In genomic region chr7:85686410-85687181, GRCh38 we compare ENCODE assay signal across 1 cellular context.
TF ChIP-seq lines count a peak whose summit lies in the region.

No MANE protein-coding gene starts in this region.

TF ChIP-seq in WTC11, 78 proteins besides CTCF, POLR2A, EP300 and RAD21 (continued from another document):
- no peak for TF ChIP-seq ZNF281 (CRISPR knock-in tag; IDR thresholded peaks at IDR 0.05)
